In genomic region chrX:52692034-52692433, GRCh38 we compare ENCODE assay signal across 4 cellular contexts. TPM values are rescaled to one million over a fixed set of nuclear protein-coding genes. Genes with fewer than 3 reads are reported as not detected.
"Had no signal": no experiment of that assay in that cellular context is flagged by ENCODE, and none has a peak within 500 bp of the region (broad histone marks: within the 10 kb centered on the region; RNA-seq: fewer than 3 reads in every experiment).

No MANE protein-coding gene starts in this region.

RNA-seq across cellular contexts. Expression of gene SSX2, which starts 14.9 kb away (rescaled TPM):
- total RNA-seq: HepG2, HT-29, IMR-90 had no signal

RNA-seq across cellular contexts. Expression of gene SSX7, which starts 37.3 kb away (rescaled TPM):
- total RNA-seq: HepG2, HT-29, HT1080, IMR-90 had no signal

RNA-seq across cellular contexts. Expression of gene SSX2B, which starts 59.0 kb away (rescaled TPM):
- total RNA-seq: HepG2, HT-29, IMR-90 had no signal
